In the genomic region with DNA sequence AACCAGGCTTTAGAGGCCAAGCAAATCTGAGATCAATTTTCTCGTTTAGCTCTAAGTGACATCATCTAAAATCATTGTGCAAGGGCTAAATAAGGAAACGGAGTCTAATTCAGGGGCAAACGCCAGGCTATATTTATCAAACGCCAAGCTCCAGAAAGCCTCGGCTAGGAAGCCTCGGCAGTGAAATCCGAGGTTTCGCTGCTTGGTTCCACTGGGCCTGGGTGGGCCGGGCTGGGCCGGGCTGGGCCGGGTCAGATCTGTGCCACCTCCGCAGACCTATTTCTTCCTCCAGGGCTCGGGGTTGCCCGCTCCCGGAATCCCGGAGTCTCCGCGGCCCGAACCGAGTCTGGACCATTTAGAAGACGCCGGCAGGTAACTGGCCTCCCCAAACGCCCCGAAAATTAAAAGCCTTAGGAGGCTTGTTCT, we compare ENCODE assay signal across 13 cellular contexts. TPM values are rescaled to one million over a fixed set of nuclear protein-coding genes. Genes with fewer than 3 reads are reported as not detected.
A peak's percentile ranks its signal among the peaks of the same experiment; 100 is the strongest.
DNase-seq lines count a peak whose midpoint lies in the region; ATAC-seq and TF ChIP-seq lines count a peak whose summit lies in the region.
"Had no signal": no experiment of that assay in that cellular context is flagged by ENCODE, and none has a peak within 500 bp of the region (broad histone marks: within the 10 kb centered on the region; RNA-seq: fewer than 3 reads in every experiment).

No MANE protein-coding gene starts in this region.

- H3K4me3 ChIP-seq in cardiac muscle cell (peak overlapping the region; percentile 20), duodenal mucosa (ENCODE audit: low read depth in 1 of 2, low read length in 2 of 2) (peak overlapping the region; percentile 38 to 41), mucosa of descending colon (no peak overlapping the region)

- H3K36me3 ChIP-seq in cardiac muscle cell (no peaks in the 10 kb centered on the region), duodenal mucosa (ENCODE audit: control insufficient read depth in 1 of 2, insufficient read depth in 2 of 2, low read length in 2 of 2) (no peaks in the 10 kb centered on the region), mucosa of descending colon (ENCODE audit: low read depth) (no peaks in the 10 kb centered on the region)
- H3K36me3 ChIP-seq: BE2C had no signal

- DNase-seq in cardiac muscle cell (ENCODE audit: low read depth in 1 of 2, low spot score in 1 of 2) (no peak), Right ventricle myocardium inferior (ENCODE audit: missing footprints) (no peak), mucosa of descending colon (peak in 1 of 3 donors; percentile 23), type B pancreatic cell (ENCODE audit: extremely low spot score, unreplicated experiment) (no peak), RWPE1 (ENCODE audit: low spot score) (no peak), foreskin keratinocyte (no peak)
- DNase-seq: BE2C; naive thymus-derived CD4-positive, alpha-beta T cell had no signal

- H3K4me1 ChIP-seq in cardiac muscle cell (ENCODE audit: low read depth) (peaks cover 17% of the 10 kb centered on the region), duodenal mucosa (ENCODE audit: control insufficient read depth in 1 of 2, insufficient read depth in 2 of 2, low read length in 2 of 2) (peaks cover 17 to 25% of the 10 kb centered on the region in 2 donors), mucosa of descending colon (ENCODE audit: low read depth) (peaks cover 26% of the 10 kb centered on the region), foreskin keratinocyte (no peaks in the 10 kb centered on the region)
- H3K4me1 ChIP-seq: BE2C had no signal

- H3K9ac ChIP-seq in duodenal mucosa (ENCODE audit: low read depth in 1 of 2, low read length in 2 of 2) = no peak overlapping the region

- intact Hi-C loops in Right ventricle myocardium inferior (cut with DNase I) = no loop called here
- intact Hi-C loops in mucosa of descending colon (cut with DNase I, micrococcal nuclease) = no loop called here

- H3K27ac ChIP-seq in cardiac muscle cell (no peak overlapping the region), duodenal mucosa (ENCODE audit: low read depth, low read length) (no peak overlapping the region), RWPE1 (no peak overlapping the region), foreskin keratinocyte (no peak overlapping the region)
- H3K27ac ChIP-seq: VCaP had no signal

- CTCF ChIA-PET in RWPE1 (lab: Yijun Ruan, JAX) = no interaction called here

- H3K36me3 Mint-ChIP-seq in type B pancreatic cell = no peaks in the 10 kb centered on the region
- H3K36me3 Mint-ChIP-seq: activated naive CD8-positive, alpha-beta T cell had no signal

- TF ChIP-seq CTCF in cardiac muscle cell (IDR thresholded peaks at IDR 0.05; ENCODE audit: low read depth, low read length) (no peak), mucosa of descending colon (IDR thresholded peaks at IDR 0.05) (no peak), type B pancreatic cell (conservative IDR thresholded peaks at IDR 0.05) (no peak), RWPE1 (conservative IDR thresholded peaks at IDR 0.05; ENCODE audit: low read depth) (no peak), foreskin keratinocyte (conservative IDR thresholded peaks at IDR 0.05) (no peak)

- H3K9me3 Mint-ChIP-seq in type B pancreatic cell = no peaks in the 10 kb centered on the region

- H3K4me1 Mint-ChIP-seq in type B pancreatic cell (ENCODE audit: unreplicated experiment) = peaks cover 23% of the 10 kb centered on the region

- no peaks in the 10 kb centered on the region for H3K9me3 ChIP-seq in cardiac muscle cell (ENCODE audit: low read depth)
- H3K9me3 ChIP-seq in duodenal mucosa (ENCODE audit: control insufficient read depth in 1 of 2, low read length in 2 of 2) = no peaks in the 10 kb centered on the region
- no peaks in the 10 kb centered on the region for H3K9me3 ChIP-seq in mucosa of descending colon
- H3K9me3 ChIP-seq: BE2C had no signal

- peak overlapping the region; percentile 82 for H3K4me3 Mint-ChIP-seq in type B pancreatic cell
- H3K4me3 Mint-ChIP-seq: activated naive CD8-positive, alpha-beta T cell had no signal

- H3K27me3 ChIP-seq in cardiac muscle cell = peaks cover 100% of the 10 kb centered on the region
- H3K27me3 ChIP-seq in duodenal mucosa (ENCODE audit: control insufficient read depth in 1 of 2, insufficient read depth in 2 of 2, low read length in 2 of 2) = peaks cover 92 to 99% of the 10 kb centered on the region in 2 donors
- peaks cover 100% of the 10 kb centered on the region for H3K27me3 ChIP-seq in foreskin keratinocyte

- peak overlapping the region; percentile 23 for H3K27ac Mint-ChIP-seq in type B pancreatic cell
- H3K27ac Mint-ChIP-seq: activated naive CD8-positive, alpha-beta T cell had no signal

- POLR2A ChIA-PET in RWPE1 (lab: Yijun Ruan, JAX; ENCODE audit: low non-redundant PET) = no interaction called here

- ATAC-seq in Right ventricle myocardium inferior (no peak), mucosa of descending colon (peak; percentile 26), HG03095 (IDR thresholded peaks at IDR 0.05; ENCODE audit: unreplicated experiment) (no peak), foreskin keratinocyte (no peak)
- ATAC-seq: naive thymus-derived CD4-positive, alpha-beta T cell had no signal

- H3K27me3 Mint-ChIP-seq in type B pancreatic cell = peaks cover 99% of the 10 kb centered on the region

RNA-seq across cellular contexts. Expression of gene FEZF1, which starts 0.5 kb away (rescaled TPM):
- total RNA-seq in cardiac muscle cell (not detected in 2 replicates), Right ventricle myocardium inferior (not detected), mucosa of descending colon (not detected), type B pancreatic cell (ENCODE audit: low replicate concordance) (0.67 TPM in 1 of 2 replicates, not detected in the other), foreskin keratinocyte (not detected in 2 replicates)
- polyA plus RNA-seq in cardiac muscle cell (not detected in 2 replicates), foreskin keratinocyte (not detected in 2 replicates)
- total RNA-seq: naive thymus-derived CD4-positive, alpha-beta T cell had no signal
- polyA plus RNA-seq: esophagus; naive thymus-derived CD4-positive, alpha-beta T cell had no signal
